1 cellular context compared by ENCODE assay signal in genomic region chr1:28278763-28279162, GRCh38.
TF ChIP-seq lines count a peak whose summit lies in the region.

No MANE protein-coding gene starts in this region.

TF ChIP-seq in K562, 482 proteins besides CTCF, POLR2A, EP300 and RAD21 (continues in another document):
- TF ChIP-seq BRF2 (IDR thresholded peaks at IDR 0.05; ENCODE audit: borderline replicate concordance, insufficient read depth, insufficient read length): no peak
- no peak for TF ChIP-seq TRIM28 (IDR thresholded peaks at IDR 0.05)
- TF ChIP-seq ZNF77 (CRISPR knock-in tag; IDR thresholded peaks at IDR 0.05): no peak
- TF ChIP-seq KDM1A (IDR thresholded peaks at IDR 0.05): peak; percentile 46 to 66
- no peak for TF ChIP-seq NFIX (CRISPR knock-in tag; IDR thresholded peaks at IDR 0.05; ENCODE audit: low read depth)
- TF ChIP-seq RBM22 (IDR thresholded peaks at IDR 0.05; ENCODE audit: low read depth, low read length, poor library complexity, severe bottlenecking): no peak
- peak; percentile 89 to 93 for TF ChIP-seq TEAD1 (CRISPR knock-in tag; IDR thresholded peaks at IDR 0.05)
- no peak; a peak in 1 of 4 replicates for TF ChIP-seq TBL1XR1 (IDR thresholded peaks at IDR 0.05; ENCODE audit: low read length in 2 of 2)
- no peak for TF ChIP-seq XRCC3 (IDR thresholded peaks at IDR 0.05)
- no peak for TF ChIP-seq HNRNPK (IDR thresholded peaks at IDR 0.05; ENCODE audit: low read depth, low read length, poor library complexity, severe bottlenecking)
- TF ChIP-seq ZZZ3 (IDR thresholded peaks at IDR 0.05): no peak
- TF ChIP-seq BHLHE40 (IDR thresholded peaks at IDR 0.05; ENCODE audit: low read length): peak; percentile 34; the same call in 1 of the 2 replicates
- TF ChIP-seq CUX1 (CRISPR knock-in tag; IDR thresholded peaks at IDR 0.05): no peak
- no peak for TF ChIP-seq IRF9 (tag; IDR thresholded peaks at IDR 0.05)
- 0 out of 2 replicates have a peak, but pooled peaks have one; percentile 13 for TF ChIP-seq ZFX (CRISPR knock-in tag; IDR thresholded peaks at IDR 0.05)
- no peak for TF ChIP-seq KLF10 (CRISPR knock-in tag; IDR thresholded peaks at IDR 0.05)
- TF ChIP-seq SMAD4 (CRISPR knock-in tag; conservative IDR thresholded peaks at IDR 0.05): no peak
- no peak for TF ChIP-seq CC2D1A (IDR thresholded peaks at IDR 0.05)
- no peak for TF ChIP-seq RBM39 (optimal IDR thresholded peaks at IDR 0.05; ENCODE audit: low read depth, low read length)
- no peak for TF ChIP-seq RFX5 (IDR thresholded peaks at IDR 0.05; ENCODE audit: low read depth, low read length)
- no peak; the same call in 1 of the 2 replicates for TF ChIP-seq LCOR (CRISPR knock-in tag; IDR thresholded peaks at IDR 0.05)
- TF ChIP-seq SMARCA4 (IDR thresholded peaks at IDR 0.05): peak; percentile 81
- no peak for TF ChIP-seq ZNF140 (CRISPR knock-in tag; IDR thresholded peaks at IDR 0.05)
- TF ChIP-seq UBTF (IDR thresholded peaks at IDR 0.05; ENCODE audit: borderline replicate concordance in 1 of 2, low read depth in 2 of 2, low read length in 2 of 2): 0 out of 4 replicates have a peak, but pooled peaks of 1 of the 2 experiments have one; percentile 25
- no peak for TF ChIP-seq TAF9B (IDR thresholded peaks at IDR 0.05; ENCODE audit: partially characterized antibody)
- TF ChIP-seq SIRT6 (IDR thresholded peaks at IDR 0.05; ENCODE audit: low read depth, low read length): no peak
- no peak for TF ChIP-seq CHD7 (IDR thresholded peaks at IDR 0.05; ENCODE audit: low read depth, low read length)
- TF ChIP-seq ZNF184 (CRISPR knock-in tag; IDR thresholded peaks at IDR 0.05): no peak
- no peak for TF ChIP-seq ZNF507 (tag; conservative IDR thresholded peaks at IDR 0.05)
- no peak for TF ChIP-seq IRF2 (CRISPR knock-in tag; IDR thresholded peaks at IDR 0.05)
- TF ChIP-seq ELK1 (CRISPR knock-in tag; IDR thresholded peaks at IDR 0.05): no peak
- TF ChIP-seq ZBTB12 (CRISPR knock-in tag; IDR thresholded peaks at IDR 0.05): no peak
- TF ChIP-seq DMBX1 (CRISPR knock-in tag; IDR thresholded peaks at IDR 0.05; ENCODE audit: borderline replicate concordance): no peak
- TF ChIP-seq HES1 (IDR thresholded peaks at IDR 0.05; ENCODE audit: low read depth): no peak
- TF ChIP-seq ZNF561 (CRISPR knock-in tag; conservative IDR thresholded peaks at IDR 0.05): no peak
